19 cellular contexts compared by ENCODE assay signal in genomic region chr20:57263767-57264150, GRCh38. TPM values are rescaled to one million over a fixed set of nuclear protein-coding genes. Genes with fewer than 3 reads are reported as not detected.
A peak's percentile ranks its signal among the peaks of the same experiment; 100 is the strongest.
DNase-seq lines count a peak whose midpoint lies in the region; ATAC-seq and TF ChIP-seq lines count a peak whose summit lies in the region.
"Had no signal": no experiment of that assay in that cellular context is flagged by ENCODE, and none has a peak within 500 bp of the region (broad histone marks: within the 10 kb centered on the region; RNA-seq: fewer than 3 reads in every experiment).

No MANE protein-coding gene starts in this region.

- intact Hi-C loops in Right ventricle myocardium inferior (cut with DNase I) = loop anchor here (5.0 kb wide), 1 partner anchor 171 kb away; no protein-coding TSS in a partner anchor

- no peaks in the 10 kb centered on the region for H3K9me3 Mint-ChIP-seq in naive thymus-derived CD8-positive, alpha-beta T cell
- H3K9me3 Mint-ChIP-seq in activated CD8-positive, alpha-beta T cell treated with anti-CD3 and anti-CD28 coated beads, Interleukin-2, amount 10 ng/mL, durations not matched to agents 7 days and 5 days (ENCODE audit: insufficient read depth) = no peaks in the 10 kb centered on the region

- POLR2A ChIA-PET in naive thymus-derived CD8-positive, alpha-beta T cell (lab: Charles Lee) = no interaction called here
- POLR2A ChIA-PET in activated CD8-positive, alpha-beta T cell treated with anti-CD3 and anti-CD28 coated beads, Interleukin-2, amount 10 ng/mL, durations not matched to agents 7 days and 5 days (lab: Charles Lee) = no interaction called here

- H3K27ac ChIP-seq in right atrium auricular region (peak overlapping the region; percentile 55 to 83), VCaP (peak overlapping the region; percentile 87)
- H3K27ac ChIP-seq: psoas muscle, transverse colon had no signal

- H3K27ac Mint-ChIP-seq in naive thymus-derived CD8-positive, alpha-beta T cell = no peak overlapping the region
- H3K27ac Mint-ChIP-seq in activated CD8-positive, alpha-beta T cell treated with anti-CD3 and anti-CD28 coated beads, Interleukin-2, amount 10 ng/mL, durations not matched to agents 7 days and 5 days = no peak overlapping the region
- H3K27ac Mint-ChIP-seq: activated naive CD8-positive, alpha-beta T cell had no signal

- peaks cover 0 to 10% (median 6%) of the 10 kb centered on the region in 4 donors for H3K4me1 Mint-ChIP-seq in naive thymus-derived CD8-positive, alpha-beta T cell
- no peaks in the 10 kb centered on the region for H3K4me1 Mint-ChIP-seq in activated CD8-positive, alpha-beta T cell treated with anti-CD3 and anti-CD28 coated beads, Interleukin-2, amount 10 ng/mL, durations not matched to agents 7 days and 5 days (ENCODE audit: low read depth)

- no peak overlapping the region for H3K4me3 ChIP-seq in right atrium auricular region
- H3K4me3 ChIP-seq: psoas muscle, transverse colon had no signal

- no peaks in the 10 kb centered on the region for H3K9me3 ChIP-seq in right atrium auricular region
- H3K9me3 ChIP-seq: gastroesophageal sphincter, psoas muscle, transverse colon had no signal

- TF ChIP-seq CTCF in right atrium auricular region (IDR thresholded peaks at IDR 0.05) (no peak), VCaP (conservative IDR thresholded peaks at IDR 0.05) (no peak)

- peaks cover 0 to 22% of the 10 kb centered on the region in 2 donors for H3K4me1 ChIP-seq in right atrium auricular region
- H3K4me1 ChIP-seq: psoas muscle had no signal

- H3K36me3 ChIP-seq in right atrium auricular region = no peaks in the 10 kb centered on the region
- H3K36me3 ChIP-seq: gastroesophageal sphincter, transverse colon had no signal

- peaks cover 37 to 82% (median 63%) of the 10 kb centered on the region in 5 donors for H3K27me3 Mint-ChIP-seq in naive thymus-derived CD8-positive, alpha-beta T cell
- H3K27me3 Mint-ChIP-seq in activated CD8-positive, alpha-beta T cell treated with anti-CD3 and anti-CD28 coated beads, Interleukin-2, amount 10 ng/mL, durations not matched to agents 7 days and 5 days (ENCODE audit: low read depth) = peaks cover 82% of the 10 kb centered on the region

- no peak overlapping the region for H3K4me3 Mint-ChIP-seq in naive thymus-derived CD8-positive, alpha-beta T cell
- no peak overlapping the region for H3K4me3 Mint-ChIP-seq in activated CD8-positive, alpha-beta T cell treated with anti-CD3 and anti-CD28 coated beads, Interleukin-2, amount 10 ng/mL, durations not matched to agents 7 days and 5 days

- peaks cover 0 to 8% of the 10 kb centered on the region in 2 donors for H3K27me3 ChIP-seq in right atrium auricular region

- H3K36me3 Mint-ChIP-seq in naive thymus-derived CD8-positive, alpha-beta T cell = peaks cover 0 to 4% (median 2%) of the 10 kb centered on the region in 3 donors
- H3K36me3 Mint-ChIP-seq in activated CD8-positive, alpha-beta T cell treated with anti-CD3 and anti-CD28 coated beads, Interleukin-2, amount 10 ng/mL, durations not matched to agents 7 days and 5 days (ENCODE audit: low read depth) = no peaks in the 10 kb centered on the region
- H3K36me3 Mint-ChIP-seq: activated naive CD8-positive, alpha-beta T cell had no signal

- CTCF ChIA-PET in activated CD8-positive, alpha-beta T cell treated with anti-CD3 and anti-CD28 coated beads, Interleukin-2, amount 10 ng/mL, durations not matched to agents 7 days and 5 days (lab: Charles Lee) = no interaction called here

- ATAC-seq in Right ventricle myocardium inferior (no peak), GM21786 (IDR thresholded peaks at IDR 0.05; ENCODE audit: unreplicated experiment) (no peak)
- ATAC-seq in naive thymus-derived CD8-positive, alpha-beta T cell = no peak
- ATAC-seq in activated CD8-positive, alpha-beta T cell treated with anti-CD3 and anti-CD28 coated beads, Interleukin-2, amount 10 ng/mL, durations not matched to agents 7 days and 5 days = no peak
- ATAC-seq: gastroesophageal sphincter, Panc1, psoas muscle had no signal

- DNase-seq in right atrium auricular region (ENCODE audit: low spot score) (no peak), Right ventricle myocardium inferior (ENCODE audit: missing footprints) (no peak), left kidney (ENCODE audit: low read depth, low spot score) (peak; percentile 72), putamen (ENCODE audit: low spot score) (no peak)
- no peak for DNase-seq in naive thymus-derived CD8-positive, alpha-beta T cell
- no peak for DNase-seq in activated CD8-positive, alpha-beta T cell treated with anti-CD3 and anti-CD28 coated beads, Interleukin-2, amount 10 ng/mL, durations not matched to agents 7 days and 5 days
- DNase-seq: activated CD8-positive, alpha-beta memory T cell treated with anti-CD3 and anti-CD28 coated beads, Interleukin-2, amount 50 U/mL, for 48 hours; caudate nucleus; GF-D8; KBM-7; NCI-H1105; psoas muscle; T-helper 1 cell; transverse colon had no signal

RNA-seq across cellular contexts. Expression of gene BMP7, which starts 2.7 kb away (rescaled TPM):
- total RNA-seq in right atrium auricular region (10 to 100 TPM; 15.1 to 23.0 TPM), Right ventricle myocardium inferior (27.2 TPM)
- total RNA-seq in naive thymus-derived CD8-positive, alpha-beta T cell = not detected
- not detected for polyA plus RNA-seq in naive thymus-derived CD8-positive, alpha-beta T cell
- total RNA-seq in activated CD8-positive, alpha-beta T cell treated with anti-CD3 and anti-CD28 coated beads, Interleukin-2, amount 10 ng/mL, durations not matched to agents 7 days and 5 days = not detected
- total RNA-seq: psoas muscle had no signal

Comparison
In these comparisons a context has a peak if more than half of its experiments do, and no peak if none do; other contexts are left out.
1. RNA of gene BMP7, which starts 2.7 kb away (total RNA-seq): 27.2 TPM in Right ventricle myocardium inferior (single experiment) and 15.1 to 23.0 TPM in right atrium auricular region; not detected in naive thymus-derived CD8-positive, alpha-beta T cell and not detected in activated CD8-positive, alpha-beta T cell treated with anti-CD3 and anti-CD28 coated beads, Interleukin-2, amount 10 ng/mL, durations not matched to agents 7 days and 5 days; every median in the first group is over 10 times any median in the second.